ENCODE assay signal across 1 cellular context in genomic region chr17:7558544-7559306, GRCh38.
TF ChIP-seq lines count a peak whose summit lies in the region.

Gene TNFSF13 (plus strand): TSS chr17:7558750. CDS start chr17:7559040, 290 bp downstream.

TF ChIP-seq in GM12878, 131 proteins besides CTCF, POLR2A, EP300 and RAD21:
- TF ChIP-seq NFYA (IDR thresholded peaks at IDR 0.05; ENCODE audit: borderline replicate concordance, low read depth, low read length) (no peak), IKZF1 (conservative IDR thresholded peaks at IDR 0.05) (no peak), IKZF2 (IDR thresholded peaks at IDR 0.05) (no peak), CHD2 (IDR thresholded peaks at IDR 0.05; ENCODE audit: borderline replicate concordance, low read depth, low read length) (0 out of 2 replicates have a peak, but pooled peaks have one; percentile 24), YY1 (IDR thresholded peaks at IDR 0.05; ENCODE audit: low read depth, low read length) (no peak), SIX5 (IDR thresholded peaks at IDR 0.05; ENCODE audit: low read depth, low read length, severe bottlenecking) (no peak), ZNF207 (IDR thresholded peaks at IDR 0.05; ENCODE audit: borderline replicate concordance) (no peak), NBN (IDR thresholded peaks at IDR 0.05) (0 out of 2 replicates have a peak, but pooled peaks have one; percentile 2), HDGF (IDR thresholded peaks at IDR 0.05) (0 out of 2 replicates have a peak, but pooled peaks have one; percentile 66), PBX3 (IDR thresholded peaks at IDR 0.05; ENCODE audit: insufficient replicate concordance, low read depth, low read length) (no peak), RAD51 (IDR thresholded peaks at IDR 0.05) (no peak), SMC3 (IDR thresholded peaks at IDR 0.05; ENCODE audit: borderline replicate concordance, low read length) (no peak), NFXL1 (IDR thresholded peaks at IDR 0.05; ENCODE audit: borderline replicate concordance) (no peak)
